8 cellular contexts compared by ENCODE assay signal in genomic region chr22:35150163-35151107, GRCh38.
DNase-seq lines count a peak whose midpoint lies in the region; ATAC-seq and TF ChIP-seq lines count a peak whose summit lies in the region.

No MANE protein-coding gene starts in this region.

- no peak overlapping the region for H3K4me3 ChIP-seq in CD8-positive, alpha-beta T cell (ENCODE audit: low read depth, low read length)
- H3K4me3 ChIP-seq in H7 (ENCODE audit: insufficient read depth, low read depth, low read length): no peak overlapping the region
- peak overlapping the region; percentile 63 for H3K4me3 ChIP-seq in OCI-LY3 (ENCODE audit: low read length)
- H3K4me3 ChIP-seq in fibroblast of villous mesenchyme (ENCODE audit: low read depth, low read length): no peak overlapping the region
- H3K4me3 ChIP-seq in ovary: no peak overlapping the region
- H3K4me3 ChIP-seq in vagina: no peak overlapping the region

- no peaks in the 10 kb centered on the region for H3K4me1 ChIP-seq in CD8-positive, alpha-beta T cell (ENCODE audit: insufficient read depth, low read length)
- peaks cover 12% of the 10 kb centered on the region for H3K4me1 ChIP-seq in OCI-LY3 (ENCODE audit: low read length)
- H3K4me1 ChIP-seq in ovary (ENCODE audit: insufficient read depth): no peaks in the 10 kb centered on the region
- H3K4me1 ChIP-seq in vagina: no peaks in the 10 kb centered on the region

- H3K9ac ChIP-seq in OCI-LY3 (ENCODE audit: low read length): peak overlapping the region; percentile 29; the same call in 1 of the 2 replicates

- peak; percentile 18 to 67 (median 48) for DNase-seq in CD8-positive, alpha-beta T cell
- DNase-seq in H7 (peak; percentile 77), fibroblast of villous mesenchyme (ENCODE audit: low read depth) (peak; percentile 44), ovary (peak; percentile 14 to 54 (median 45)), vagina (ENCODE audit: extremely low spot score in 2 of 2) (no peak)
- peak; percentile 64 to 80 for DNase-seq in activated T-cell treated with anti-CD3 and anti-CD28 coated beads, Interleukin-2, amount 50 U/mL, for 72 hours

- no peak overlapping the region for H2AFZ ChIP-seq in OCI-LY3 (ENCODE audit: low read depth, low read length)

- H3K4me1 Mint-ChIP-seq in CD8-positive, alpha-beta T cell (ENCODE audit: low read depth): peaks cover 8% of the 10 kb centered on the region
- H3K4me1 Mint-ChIP-seq in activated T-cell treated with anti-CD3 and anti-CD28 coated beads, Interleukin-2, amount 50 U/mL, for 72 hours (ENCODE audit: low read depth): peaks cover 5% of the 10 kb centered on the region

- POLR2A ChIA-PET in CD8-positive, alpha-beta T cell (lab: Charles Lee): no interaction called here

- WGBS in ovary, 3 donors: 52 to 54% (median 54%) methylated on average over 23 of the region's 23 CpGs

- peak; percentile 72 for TF ChIP-seq CTCF in CD8-positive, alpha-beta T cell (IDR thresholded peaks at IDR 0.05)
- TF ChIP-seq CTCF in OCI-LY3 (IDR thresholded peaks at IDR 0.05; ENCODE audit: low read depth, low read length) (peak; percentile 93), fibroblast of villous mesenchyme (IDR thresholded peaks at IDR 0.05; ENCODE audit: insufficient read depth, low read depth, low read length) (peak; percentile 75), ovary (IDR thresholded peaks at IDR 0.05) (no peak), vagina (IDR thresholded peaks at IDR 0.05) (peak; percentile 19 to 60 (median 42))

- H3K9me3 ChIP-seq in CD8-positive, alpha-beta T cell (ENCODE audit: low read length): no peaks in the 10 kb centered on the region
- H3K9me3 ChIP-seq in OCI-LY3 (ENCODE audit: insufficient read depth, low read length) (no peaks in the 10 kb centered on the region), ovary (no peaks in the 10 kb centered on the region), vagina (no peaks in the 10 kb centered on the region)

- no peak for TF ChIP-seq POLR2A in ovary (IDR thresholded peaks at IDR 0.05)
- no peak for TF ChIP-seq POLR2A in vagina (IDR thresholded peaks at IDR 0.05)

- H3K9me3 Mint-ChIP-seq in CD8-positive, alpha-beta T cell: no peaks in the 10 kb centered on the region
- no peaks in the 10 kb centered on the region for H3K9me3 Mint-ChIP-seq in activated T-cell treated with anti-CD3 and anti-CD28 coated beads, Interleukin-2, amount 50 U/mL, for 72 hours

- H3K27ac ChIP-seq in CD8-positive, alpha-beta T cell (ENCODE audit: low read depth, low read length): no peak overlapping the region
- H3K27ac ChIP-seq in OCI-LY3 (ENCODE audit: low read length) (no peak overlapping the region), ovary (no peak overlapping the region), vagina (no peak overlapping the region)

- intact Hi-C loops in CD8-positive, alpha-beta T cell (cut with DNase I, micrococcal nuclease): no loop called here
- intact Hi-C loops in ovary (cut with DNase I) (loop anchor here in 1 of 4 donors (10.0 kb wide), 1 partner anchor 1846 kb away; no protein-coding TSS in a partner anchor), vagina (cut with DNase I) (no loop called here)

- peak overlapping the region; percentile 75 for H3K4me2 ChIP-seq in OCI-LY3 (ENCODE audit: low read length)

- H4K20me1 ChIP-seq in OCI-LY3 (ENCODE audit: insufficient read depth, low read length): no peaks in the 10 kb centered on the region

- peaks cover 34% of the 10 kb centered on the region for H3K27me3 Mint-ChIP-seq in CD8-positive, alpha-beta T cell (ENCODE audit: low read depth)
- H3K27me3 Mint-ChIP-seq in activated T-cell treated with anti-CD3 and anti-CD28 coated beads, Interleukin-2, amount 50 U/mL, for 72 hours (ENCODE audit: low read depth): peaks cover 52% of the 10 kb centered on the region

- H3K27me3 ChIP-seq in CD8-positive, alpha-beta T cell (ENCODE audit: insufficient read depth, low read length): no peaks in the 10 kb centered on the region
- H3K27me3 ChIP-seq in H7 (ENCODE audit: control insufficient read depth, insufficient read depth, low read length): no peaks in the 10 kb centered on the region; the same call in 1 of the 2 replicates
- no peaks in the 10 kb centered on the region for H3K27me3 ChIP-seq in OCI-LY3 (ENCODE audit: low read depth, low read length)
- no peaks in the 10 kb centered on the region for H3K27me3 ChIP-seq in ovary
- no peaks in the 10 kb centered on the region for H3K27me3 ChIP-seq in vagina

- ATAC-seq in CD8-positive, alpha-beta T cell: no peak
- peak; percentile 66 to 69 for ATAC-seq in activated T-cell treated with anti-CD3 and anti-CD28 coated beads, Interleukin-2, amount 50 U/mL, for 72 hours (replicated peaks in 1 of 2)
- no peak for ATAC-seq in GM21529 (IDR thresholded peaks at IDR 0.05; ENCODE audit: unreplicated experiment)

- no peaks in the 10 kb centered on the region for H3K79me2 ChIP-seq in OCI-LY3 (ENCODE audit: low read length)

- no peak overlapping the region for H3K27ac Mint-ChIP-seq in CD8-positive, alpha-beta T cell
- H3K27ac Mint-ChIP-seq in activated T-cell treated with anti-CD3 and anti-CD28 coated beads, Interleukin-2, amount 50 U/mL, for 72 hours: no peak overlapping the region

- no peaks in the 10 kb centered on the region for H3K36me3 ChIP-seq in CD8-positive, alpha-beta T cell (ENCODE audit: insufficient read depth, low read length)
- no peaks in the 10 kb centered on the region for H3K36me3 ChIP-seq in H7 (replicated peaks; ENCODE audit: control insufficient read depth, insufficient read depth, low read length)
- H3K36me3 ChIP-seq in OCI-LY3 (replicated peaks; ENCODE audit: low read depth, low read length): no peaks in the 10 kb centered on the region
- no peaks in the 10 kb centered on the region for H3K36me3 ChIP-seq in ovary
- H3K36me3 ChIP-seq in vagina: no peaks in the 10 kb centered on the region

- CTCF ChIA-PET in CD8-positive, alpha-beta T cell (lab: Charles Lee): interaction anchor here (0.7 to 2.2 kb wide), 10 partner anchors 8 to 187 kb away, joined by 3 to 12 read pairs (median 6); no protein-coding TSS in a partner anchor

- no peak overlapping the region for H3K4me3 Mint-ChIP-seq in CD8-positive, alpha-beta T cell
- no peak overlapping the region for H3K4me3 Mint-ChIP-seq in activated T-cell treated with anti-CD3 and anti-CD28 coated beads, Interleukin-2, amount 50 U/mL, for 72 hours

- TF ChIP-seq EP300 in ovary (IDR thresholded peaks at IDR 0.05): no peak

- no peaks in the 10 kb centered on the region for H3K36me3 Mint-ChIP-seq in CD8-positive, alpha-beta T cell
- H3K36me3 Mint-ChIP-seq in activated T-cell treated with anti-CD3 and anti-CD28 coated beads, Interleukin-2, amount 50 U/mL, for 72 hours (ENCODE audit: insufficient read depth in 2 of 2): no peaks in the 10 kb centered on the region

Comparison
In these comparisons a context has a peak if more than half of its experiments do, and no peak if none do; other contexts are left out.
1. ATAC-seq: peak in activated T-cell treated with anti-CD3 and anti-CD28 coated beads, Interleukin-2, amount 50 U/mL, for 72 hours (2 of 2); none in CD8-positive, alpha-beta T cell (single experiment) and GM21529 (single experiment).
2. DNase-seq: peak in CD8-positive, alpha-beta T cell (7 of 7), H7 (single experiment), activated T-cell treated with anti-CD3 and anti-CD28 coated beads, Interleukin-2, amount 50 U/mL, for 72 hours (2 of 2), fibroblast of villous mesenchyme (single experiment) and ovary (5 of 5); none in vagina (0 of 2).
3. CTCF ChIP-seq: peak in CD8-positive, alpha-beta T cell (single experiment), OCI-LY3 (single experiment), fibroblast of villous mesenchyme (single experiment) and vagina (3 of 3); none in ovary (0 of 3).